1 cellular context compared by ENCODE assay signal in genomic region chr1:1307908-1308755, GRCh38.
TF ChIP-seq lines count a peak whose summit lies in the region.

Gene ACAP3 (minus strand): TSS chr1:1307930. CDS start chr1:1307815, 115 bp downstream.
A gene with protein sequence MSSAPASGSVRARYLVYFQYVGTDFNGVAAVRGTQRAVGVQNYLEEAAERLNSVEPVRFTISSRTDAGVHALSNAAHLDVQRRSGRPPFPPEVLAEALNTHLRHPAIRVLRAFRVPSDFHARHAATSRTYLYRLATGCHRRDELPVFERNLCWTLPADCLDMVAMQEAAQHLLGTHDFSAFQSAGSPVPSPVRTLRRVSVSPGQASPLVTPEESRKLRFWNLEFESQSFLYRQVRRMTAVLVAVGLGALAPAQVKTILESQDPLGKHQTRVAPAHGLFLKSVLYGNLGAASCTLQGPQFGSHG (plus strand): TSS chr1:1308597. CDS start chr1:1308644, 47 bp downstream.

TF ChIP-seq in HepG2, 621 proteins besides CTCF, POLR2A, EP300 and RAD21 (continued from another document and continues in another):
- TF ChIP-seq, protein P1, sequence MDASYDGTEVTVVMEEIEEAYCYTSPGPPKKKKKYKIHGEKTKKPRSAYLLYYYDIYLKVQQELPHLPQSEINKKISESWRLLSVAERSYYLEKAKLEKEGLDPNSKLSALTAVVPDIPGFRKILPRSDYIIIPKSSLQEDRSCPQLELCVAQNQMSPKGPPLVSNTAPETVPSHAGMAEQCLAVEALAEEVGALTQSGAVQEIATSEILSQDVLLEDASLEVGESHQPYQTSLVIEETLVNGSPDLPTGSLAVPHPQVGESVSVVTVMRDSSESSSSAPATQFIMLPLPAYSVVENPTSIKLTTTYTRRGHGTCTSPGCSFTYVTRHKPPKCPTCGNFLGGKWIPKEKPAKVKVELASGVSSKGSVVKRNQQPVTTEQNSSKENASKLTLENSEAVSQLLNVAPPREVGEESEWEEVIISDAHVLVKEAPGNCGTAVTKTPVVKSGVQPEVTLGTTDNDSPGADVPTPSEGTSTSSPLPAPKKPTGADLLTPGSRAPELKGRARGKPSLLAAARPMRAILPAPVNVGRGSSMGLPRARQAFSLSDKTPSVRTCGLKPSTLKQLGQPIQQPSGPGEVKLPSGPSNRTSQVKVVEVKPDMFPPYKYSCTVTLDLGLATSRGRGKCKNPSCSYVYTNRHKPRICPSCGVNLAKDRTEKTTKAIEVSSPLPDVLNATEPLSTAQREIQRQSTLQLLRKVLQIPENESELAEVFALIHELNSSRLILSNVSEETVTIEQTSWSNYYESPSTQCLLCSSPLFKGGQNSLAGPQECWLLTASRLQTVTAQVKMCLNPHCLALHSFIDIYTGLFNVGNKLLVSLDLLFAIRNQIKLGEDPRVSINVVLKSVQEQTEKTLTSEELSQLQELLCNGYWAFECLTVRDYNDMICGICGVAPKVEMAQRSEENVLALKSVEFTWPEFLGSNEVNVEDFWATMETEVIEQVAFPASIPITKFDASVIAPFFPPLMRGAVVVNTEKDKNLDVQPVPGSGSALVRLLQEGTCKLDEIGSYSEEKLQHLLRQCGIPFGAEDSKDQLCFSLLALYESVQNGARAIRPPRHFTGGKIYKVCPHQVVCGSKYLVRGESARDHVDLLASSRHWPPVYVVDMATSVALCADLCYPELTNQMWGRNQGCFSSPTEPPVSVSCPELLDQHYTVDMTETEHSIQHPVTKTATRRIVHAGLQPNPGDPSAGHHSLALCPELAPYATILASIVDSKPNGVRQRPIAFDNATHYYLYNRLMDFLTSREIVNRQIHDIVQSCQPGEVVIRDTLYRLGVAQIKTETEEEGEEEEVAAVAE (CRISPR knock-in tag; IDR thresholded peaks at IDR 0.05; ENCODE audit: borderline replicate concordance) = no peak
- no peak for TF ChIP-seq ZNF816 (CRISPR knock-in tag; IDR thresholded peaks at IDR 0.05; ENCODE audit: borderline replicate concordance)
- peak; percentile 61; the same call in 1 of the 2 replicates for TF ChIP-seq RXRA (CRISPR knock-in tag; IDR thresholded peaks at IDR 0.05)
- no peak for TF ChIP-seq ZNF784 (CRISPR knock-in tag; IDR thresholded peaks at IDR 0.05; ENCODE audit: borderline replicate concordance)
- peak; percentile 69 for TF ChIP-seq XRCC5 (optimal IDR thresholded peaks at IDR 0.05; ENCODE audit: low read length)
- TF ChIP-seq ZC3H4 (CRISPR knock-in tag; IDR thresholded peaks at IDR 0.05; ENCODE audit: borderline replicate concordance) = no peak
- TF ChIP-seq ZNF510 (CRISPR knock-in tag; IDR thresholded peaks at IDR 0.05; ENCODE audit: low read depth) = no peak
- no peak for TF ChIP-seq GTF2F1 (IDR thresholded peaks at IDR 0.05; ENCODE audit: low read length)
- no peak for TF ChIP-seq SMARCE1 (IDR thresholded peaks at IDR 0.05; ENCODE audit: borderline replicate concordance)
- no peak for TF ChIP-seq LCORL (IDR thresholded peaks at IDR 0.05)
- peak; percentile 55; the same call in 1 of the 2 replicates for TF ChIP-seq LCORL (CRISPR knock-in tag; IDR thresholded peaks at IDR 0.05)
- TF ChIP-seq, protein P2, sequence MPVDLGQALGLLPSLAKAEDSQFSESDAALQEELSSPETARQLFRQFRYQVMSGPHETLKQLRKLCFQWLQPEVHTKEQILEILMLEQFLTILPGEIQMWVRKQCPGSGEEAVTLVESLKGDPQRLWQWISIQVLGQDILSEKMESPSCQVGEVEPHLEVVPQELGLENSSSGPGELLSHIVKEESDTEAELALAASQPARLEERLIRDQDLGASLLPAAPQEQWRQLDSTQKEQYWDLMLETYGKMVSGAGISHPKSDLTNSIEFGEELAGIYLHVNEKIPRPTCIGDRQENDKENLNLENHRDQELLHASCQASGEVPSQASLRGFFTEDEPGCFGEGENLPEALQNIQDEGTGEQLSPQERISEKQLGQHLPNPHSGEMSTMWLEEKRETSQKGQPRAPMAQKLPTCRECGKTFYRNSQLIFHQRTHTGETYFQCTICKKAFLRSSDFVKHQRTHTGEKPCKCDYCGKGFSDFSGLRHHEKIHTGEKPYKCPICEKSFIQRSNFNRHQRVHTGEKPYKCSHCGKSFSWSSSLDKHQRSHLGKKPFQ (CRISPR knock-in tag; IDR thresholded peaks at IDR 0.05; ENCODE audit: insufficient replicate concordance) = no peak
- no peak for TF ChIP-seq HNRNPL (IDR thresholded peaks at IDR 0.05; ENCODE audit: low read depth, low read length)
- TF ChIP-seq ZNF562 (CRISPR knock-in tag; IDR thresholded peaks at IDR 0.05; ENCODE audit: borderline replicate concordance) = no peak
- TF ChIP-seq, protein P3, sequence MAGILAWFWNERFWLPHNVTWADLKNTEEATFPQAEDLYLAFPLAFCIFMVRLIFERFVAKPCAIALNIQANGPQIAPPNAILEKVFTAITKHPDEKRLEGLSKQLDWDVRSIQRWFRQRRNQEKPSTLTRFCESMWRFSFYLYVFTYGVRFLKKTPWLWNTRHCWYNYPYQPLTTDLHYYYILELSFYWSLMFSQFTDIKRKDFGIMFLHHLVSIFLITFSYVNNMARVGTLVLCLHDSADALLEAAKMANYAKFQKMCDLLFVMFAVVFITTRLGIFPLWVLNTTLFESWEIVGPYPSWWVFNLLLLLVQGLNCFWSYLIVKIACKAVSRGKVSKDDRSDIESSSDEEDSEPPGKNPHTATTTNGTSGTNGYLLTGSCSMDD (CRISPR knock-in tag; IDR thresholded peaks at IDR 0.05) = no peak
- TF ChIP-seq ZNF383 (CRISPR knock-in tag; IDR thresholded peaks at IDR 0.05; ENCODE audit: borderline replicate concordance) = no peak
- no peak for TF ChIP-seq ZNF354B (CRISPR knock-in tag; IDR thresholded peaks at IDR 0.05)
- no peak for TF ChIP-seq CBX2 (IDR thresholded peaks at IDR 0.05; ENCODE audit: low read depth, low read length)
- TF ChIP-seq CBX2 (CRISPR knock-in tag; IDR thresholded peaks at IDR 0.05; ENCODE audit: low read depth) = no peak
- TF ChIP-seq KLF11 (CRISPR knock-in tag; IDR thresholded peaks at IDR 0.05) = no peak
- peak; percentile 47 for TF ChIP-seq PAXIP1 (CRISPR knock-in tag; conservative IDR thresholded peaks at IDR 0.05)
- TF ChIP-seq ZBTB7B (CRISPR knock-in tag; IDR thresholded peaks at IDR 0.05) = peak; percentile 45; the same call in 1 of the 2 replicates
- TF ChIP-seq ZNF576 (CRISPR knock-in tag; IDR thresholded peaks at IDR 0.05) = no peak
- no peak for TF ChIP-seq STAT5B (CRISPR knock-in tag; IDR thresholded peaks at IDR 0.05)
- TF ChIP-seq, protein P4, sequence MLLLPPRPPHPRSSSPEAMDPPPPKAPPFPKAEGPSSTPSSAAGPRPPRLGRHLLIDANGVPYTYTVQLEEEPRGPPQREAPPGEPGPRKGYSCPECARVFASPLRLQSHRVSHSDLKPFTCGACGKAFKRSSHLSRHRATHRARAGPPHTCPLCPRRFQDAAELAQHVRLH (CRISPR knock-in tag; IDR thresholded peaks at IDR 0.05; ENCODE audit: borderline replicate concordance, low read depth) = 0 out of 2 replicates have a peak, but pooled peaks have one; percentile 23
- TF ChIP-seq, protein P5, sequence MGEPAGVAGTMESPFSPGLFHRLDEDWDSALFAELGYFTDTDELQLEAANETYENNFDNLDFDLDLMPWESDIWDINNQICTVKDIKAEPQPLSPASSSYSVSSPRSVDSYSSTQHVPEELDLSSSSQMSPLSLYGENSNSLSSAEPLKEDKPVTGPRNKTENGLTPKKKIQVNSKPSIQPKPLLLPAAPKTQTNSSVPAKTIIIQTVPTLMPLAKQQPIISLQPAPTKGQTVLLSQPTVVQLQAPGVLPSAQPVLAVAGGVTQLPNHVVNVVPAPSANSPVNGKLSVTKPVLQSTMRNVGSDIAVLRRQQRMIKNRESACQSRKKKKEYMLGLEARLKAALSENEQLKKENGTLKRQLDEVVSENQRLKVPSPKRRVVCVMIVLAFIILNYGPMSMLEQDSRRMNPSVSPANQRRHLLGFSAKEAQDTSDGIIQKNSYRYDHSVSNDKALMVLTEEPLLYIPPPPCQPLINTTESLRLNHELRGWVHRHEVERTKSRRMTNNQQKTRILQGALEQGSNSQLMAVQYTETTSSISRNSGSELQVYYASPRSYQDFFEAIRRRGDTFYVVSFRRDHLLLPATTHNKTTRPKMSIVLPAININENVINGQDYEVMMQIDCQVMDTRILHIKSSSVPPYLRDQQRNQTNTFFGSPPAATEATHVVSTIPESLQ (CRISPR knock-in tag; conservative IDR thresholded peaks at IDR 0.05) = no peak
- no peak for TF ChIP-seq KAT2B (IDR thresholded peaks at IDR 0.05; ENCODE audit: borderline replicate concordance, low read depth, low read length)
- no peak for TF ChIP-seq ZBTB4 (CRISPR knock-in tag; IDR thresholded peaks at IDR 0.05; ENCODE audit: borderline replicate concordance)
- TF ChIP-seq, protein P6, sequence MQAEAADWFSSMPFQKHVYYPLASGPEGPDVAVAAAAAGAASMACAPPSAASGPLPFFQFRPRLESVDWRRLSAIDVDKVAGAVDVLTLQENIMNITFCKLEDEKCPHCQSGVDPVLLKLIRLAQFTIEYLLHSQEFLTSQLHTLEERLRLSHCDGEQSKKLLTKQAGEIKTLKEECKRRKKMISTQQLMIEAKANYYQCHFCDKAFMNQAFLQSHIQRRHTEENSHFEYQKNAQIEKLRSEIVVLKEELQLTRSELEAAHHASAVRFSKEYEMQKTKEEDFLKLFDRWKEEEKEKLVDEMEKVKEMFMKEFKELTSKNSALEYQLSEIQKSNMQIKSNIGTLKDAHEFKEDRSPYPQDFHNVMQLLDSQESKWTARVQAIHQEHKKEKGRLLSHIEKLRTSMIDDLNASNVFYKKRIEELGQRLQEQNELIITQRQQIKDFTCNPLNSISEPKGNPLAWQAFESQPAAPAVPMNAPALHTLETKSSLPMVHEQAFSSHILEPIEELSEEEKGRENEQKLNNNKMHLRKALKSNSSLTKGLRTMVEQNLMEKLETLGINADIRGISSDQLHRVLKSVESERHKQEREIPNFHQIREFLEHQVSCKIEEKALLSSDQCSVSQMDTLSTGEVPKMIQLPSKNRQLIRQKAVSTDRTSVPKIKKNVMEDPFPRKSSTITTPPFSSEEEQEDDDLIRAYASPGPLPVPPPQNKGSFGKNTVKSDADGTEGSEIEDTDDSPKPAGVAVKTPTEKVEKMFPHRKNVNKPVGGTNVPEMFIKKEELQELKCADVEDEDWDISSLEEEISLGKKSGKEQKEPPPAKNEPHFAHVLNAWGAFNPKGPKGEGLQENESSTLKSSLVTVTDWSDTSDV (CRISPR knock-in tag; IDR thresholded peaks at IDR 0.05) = no peak; the same call in 1 of the 2 replicates
- no peak for TF ChIP-seq TAF15 (IDR thresholded peaks at IDR 0.05; ENCODE audit: low read depth, low read length, poor library complexity, severe bottlenecking)
- TF ChIP-seq SRSF1 (optimal IDR thresholded peaks at IDR 0.05; ENCODE audit: low read depth, low read length) = no peak
- peak; percentile 57 for TF ChIP-seq HNRNPLL (IDR thresholded peaks at IDR 0.05; ENCODE audit: low read depth, low read length, poor library complexity, severe bottlenecking)
- TF ChIP-seq, protein P7, sequence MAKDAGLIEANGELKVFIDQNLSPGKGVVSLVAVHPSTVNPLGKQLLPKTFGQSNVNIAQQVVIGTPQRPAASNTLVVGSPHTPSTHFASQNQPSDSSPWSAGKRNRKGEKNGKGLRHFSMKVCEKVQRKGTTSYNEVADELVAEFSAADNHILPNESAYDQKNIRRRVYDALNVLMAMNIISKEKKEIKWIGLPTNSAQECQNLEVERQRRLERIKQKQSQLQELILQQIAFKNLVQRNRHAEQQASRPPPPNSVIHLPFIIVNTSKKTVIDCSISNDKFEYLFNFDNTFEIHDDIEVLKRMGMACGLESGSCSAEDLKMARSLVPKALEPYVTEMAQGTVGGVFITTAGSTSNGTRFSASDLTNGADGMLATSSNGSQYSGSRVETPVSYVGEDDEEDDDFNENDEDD (CRISPR knock-in tag; IDR thresholded peaks at IDR 0.05; ENCODE audit: borderline replicate concordance) = peak; percentile 62; the same call in 1 of the 2 replicates
